Comparison of ENCODE assay signal across 12 cellular contexts in the genomic region with DNA sequence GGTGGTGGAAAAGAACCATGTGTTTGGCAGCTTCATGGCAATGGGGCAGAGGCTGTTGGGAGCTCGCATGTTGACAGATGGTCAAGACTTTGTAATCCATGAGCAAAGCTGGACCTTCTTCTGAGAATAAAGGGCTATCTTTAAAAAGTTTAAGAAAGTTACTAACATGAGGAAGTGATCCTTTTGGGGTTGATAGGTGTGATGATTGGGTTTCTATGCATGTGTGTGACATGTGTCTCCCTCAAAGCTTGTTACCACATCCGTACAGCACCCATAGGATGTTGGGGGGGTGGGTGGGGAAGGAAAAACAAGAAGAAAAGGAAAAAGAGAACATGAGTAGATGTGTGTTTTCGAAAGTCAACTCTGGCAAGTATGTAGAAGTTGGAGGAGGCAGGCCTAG.
"Had no signal": no experiment of that assay in that cellular context is flagged by ENCODE, and none has a peak within 500 bp of the region (broad histone marks: within the 10 kb centered on the region; RNA-seq: fewer than 3 reads in every experiment).

No MANE protein-coding gene starts in this region.

- H3K27me3 Mint-ChIP-seq: activated naive CD4-positive, alpha-beta T cell treated with anti-CD3 and anti-CD28 coated beads, Interleukin-2, amount 10 ng/mL, durations not matched to agents 7 days and 5 days had no signal

- H3K4me3 Mint-ChIP-seq: activated CD4-positive, alpha-beta memory T cell treated with anti-CD3 and anti-CD28 coated beads, Interleukin-2, amount 10 ng/mL, durations not matched to agents 7 days and 5 days; activated CD4-positive, alpha-beta T cell treated with anti-CD3 and anti-CD28 coated beads for 36 hours; activated naive CD4-positive, alpha-beta T cell treated with anti-CD3 and anti-CD28 coated beads, Interleukin-2, amount 10 ng/mL, durations not matched to agents 7 days and 5 days; activated T-cell treated with anti-CD3 and anti-CD28 coated beads, Interleukin-2, amount 50 U/mL, for 24 hours; effector memory CD8-positive, alpha-beta T cell; naive thymus-derived CD8-positive, alpha-beta T cell; stimulated activated effector memory CD8-positive, alpha-beta T cell treated with anti-CD3 and anti-CD28 coated beads, Interleukin-12 subunit alpha, Interleukin-12 subunit beta, amount 100 ng/mL, for 72 hours had no signal

- H3K9me3 Mint-ChIP-seq: activated CD4-positive, alpha-beta memory T cell treated with anti-CD3 and anti-CD28 coated beads, Interleukin-2, amount 10 ng/mL, durations not matched to agents 7 days and 5 days; activated naive CD4-positive, alpha-beta T cell treated with anti-CD3 and anti-CD28 coated beads, Interleukin-2, amount 10 ng/mL, durations not matched to agents 7 days and 5 days; activated T-cell treated with anti-CD3 and anti-CD28 coated beads, Interleukin-2, amount 50 U/mL, for 24 hours; effector memory CD8-positive, alpha-beta T cell; stimulated activated effector memory CD8-positive, alpha-beta T cell treated with anti-CD3 and anti-CD28 coated beads, Interleukin-12 subunit alpha, Interleukin-12 subunit beta, amount 100 ng/mL, for 72 hours had no signal

- ATAC-seq: activated CD4-positive, alpha-beta T cell treated with anti-CD3 and anti-CD28 coated beads for 36 hours; effector memory CD8-positive, alpha-beta T cell; foreskin keratinocyte; naive thymus-derived CD8-positive, alpha-beta T cell; pancreas; stimulated activated effector memory CD8-positive, alpha-beta T cell treated with anti-CD3 and anti-CD28 coated beads, Interleukin-12 subunit alpha, Interleukin-12 subunit beta, amount 100 ng/mL, for 72 hours had no signal

- DNase-seq: activated CD4-positive, alpha-beta memory T cell treated with anti-CD3 and anti-CD28 coated beads, Interleukin-2, amount 10 ng/mL, durations not matched to agents 7 days and 5 days; activated CD4-positive, alpha-beta T cell treated with anti-CD3 and anti-CD28 coated beads for 36 hours; activated naive CD4-positive, alpha-beta T cell treated with anti-CD3 and anti-CD28 coated beads, Interleukin-2, amount 10 ng/mL, durations not matched to agents 7 days and 5 days; activated T-cell treated with anti-CD3 and anti-CD28 coated beads, Interleukin-2, amount 50 U/mL, for 24 hours; cerebellar nuclear complex; effector memory CD8-positive, alpha-beta T cell; foreskin keratinocyte; left ventricle myocardium inferior; naive thymus-derived CD8-positive, alpha-beta T cell; pancreas; stimulated activated CD4-positive, alpha-beta T cell treated with anti-CD3 and anti-CD28 coated beads, Interleukin-1b, Interleukin-23, amount 100 ng/mL, for 48 hours had no signal

- H3K4me1 Mint-ChIP-seq: activated CD4-positive, alpha-beta memory T cell treated with anti-CD3 and anti-CD28 coated beads, Interleukin-2, amount 10 ng/mL, durations not matched to agents 7 days and 5 days; activated CD4-positive, alpha-beta T cell treated with anti-CD3 and anti-CD28 coated beads for 36 hours; activated naive CD4-positive, alpha-beta T cell treated with anti-CD3 and anti-CD28 coated beads, Interleukin-2, amount 10 ng/mL, durations not matched to agents 7 days and 5 days; naive thymus-derived CD8-positive, alpha-beta T cell; stimulated activated effector memory CD8-positive, alpha-beta T cell treated with anti-CD3 and anti-CD28 coated beads, Interleukin-12 subunit alpha, Interleukin-12 subunit beta, amount 100 ng/mL, for 72 hours had no signal

- H3K36me3 Mint-ChIP-seq: activated naive CD4-positive, alpha-beta T cell treated with anti-CD3 and anti-CD28 coated beads, Interleukin-2, amount 10 ng/mL, durations not matched to agents 7 days and 5 days; naive thymus-derived CD8-positive, alpha-beta T cell; stimulated activated effector memory CD8-positive, alpha-beta T cell treated with anti-CD3 and anti-CD28 coated beads, Interleukin-12 subunit alpha, Interleukin-12 subunit beta, amount 100 ng/mL, for 72 hours had no signal

- H3K27ac Mint-ChIP-seq: activated CD4-positive, alpha-beta memory T cell treated with anti-CD3 and anti-CD28 coated beads, Interleukin-2, amount 10 ng/mL, durations not matched to agents 7 days and 5 days; activated CD4-positive, alpha-beta T cell treated with anti-CD3 and anti-CD28 coated beads for 36 hours; activated naive CD4-positive, alpha-beta T cell treated with anti-CD3 and anti-CD28 coated beads, Interleukin-2, amount 10 ng/mL, durations not matched to agents 7 days and 5 days; activated T-cell treated with anti-CD3 and anti-CD28 coated beads, Interleukin-2, amount 50 U/mL, for 24 hours; effector memory CD8-positive, alpha-beta T cell; naive thymus-derived CD8-positive, alpha-beta T cell; stimulated activated effector memory CD8-positive, alpha-beta T cell treated with anti-CD3 and anti-CD28 coated beads, Interleukin-12 subunit alpha, Interleukin-12 subunit beta, amount 100 ng/mL, for 72 hours had no signal
